In the genomic region with DNA sequence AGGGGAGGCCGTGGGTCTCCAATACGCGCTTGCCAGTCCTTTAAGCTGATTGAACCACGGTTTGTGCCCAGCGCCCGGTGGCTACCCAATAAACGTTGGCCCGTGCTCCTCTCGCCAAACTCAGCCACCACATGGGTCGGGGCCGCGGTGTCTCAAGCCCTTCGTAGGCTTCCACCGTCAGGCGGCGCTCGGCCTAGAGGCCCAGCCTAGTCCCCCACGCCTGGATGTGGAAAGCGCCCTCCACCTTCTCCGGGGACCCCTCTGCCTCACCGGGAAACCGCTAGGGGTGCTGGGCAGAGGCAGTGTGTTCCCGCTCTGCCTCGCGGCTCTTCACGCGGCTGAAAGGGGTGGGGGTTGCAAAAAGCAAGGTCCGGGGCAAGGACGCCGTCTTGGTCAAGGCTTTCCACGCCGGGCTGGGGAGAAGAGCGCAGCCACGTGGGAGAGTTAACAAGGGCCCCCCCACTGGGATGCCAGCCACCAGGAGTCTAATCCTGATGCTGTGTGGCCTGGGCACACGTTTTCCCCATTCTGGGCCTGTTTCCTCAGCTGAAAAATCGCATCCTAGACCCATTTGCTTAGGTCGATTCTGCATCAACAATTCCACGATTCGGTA, we compare ENCODE assay signal across 17 cellular contexts. TPM values are rescaled to one million over a fixed set of nuclear protein-coding genes. Genes with fewer than 3 reads are reported as not detected.
A peak's percentile ranks its signal among the peaks of the same experiment; 100 is the strongest.
DNase-seq lines count a peak whose midpoint lies in the region; ATAC-seq and TF ChIP-seq lines count a peak whose summit lies in the region.
"Had no signal": no experiment of that assay in that cellular context is flagged by ENCODE, and none has a peak within 500 bp of the region (broad histone marks: within the 10 kb centered on the region; RNA-seq: fewer than 3 reads in every experiment).

No MANE protein-coding gene starts in this region.

- peaks cover 48% of the 10 kb centered on the region for H3K27me3 Mint-ChIP-seq in activated CD8-positive, alpha-beta memory T cell treated with anti-CD3 and anti-CD28 coated beads, Interleukin-2, amount 10 ng/mL, durations not matched to agents 7 days and 5 days

- TF ChIP-seq POLR2A in gastrocnemius medialis (IDR thresholded peaks at IDR 0.05): no peak

- H3K4me1 ChIP-seq in left lung (peaks cover 0 to 12% of the 10 kb centered on the region in 2 donors), subcutaneous abdominal adipose tissue (ENCODE audit: control insufficient read depth in 5 of 5, insufficient read depth in 5 of 5, low read length in 5 of 5) (peaks cover 0 to 47% (median 40%) of the 10 kb centered on the region in 5 donors), gastrocnemius medialis (peaks cover 3 to 8% of the 10 kb centered on the region in 2 donors)
- H3K4me1 ChIP-seq: SJSA1 had no signal

- H3K9me3 ChIP-seq in left lung (no peaks in the 10 kb centered on the region), subcutaneous abdominal adipose tissue (ENCODE audit: control insufficient read depth in 5 of 5, low read length in 5 of 5) (no peaks in the 10 kb centered on the region), gastrocnemius medialis (no peaks in the 10 kb centered on the region)
- H3K9me3 ChIP-seq: SJSA1 had no signal

- H3K4me1 Mint-ChIP-seq in activated CD8-positive, alpha-beta memory T cell treated with anti-CD3 and anti-CD28 coated beads, Interleukin-2, amount 10 ng/mL, durations not matched to agents 7 days and 5 days: peaks cover 5% of the 10 kb centered on the region
- H3K4me1 Mint-ChIP-seq: activated CD4-positive, alpha-beta T cell treated with anti-CD3 and anti-CD28 coated beads for 36 hours; stimulated activated effector memory CD8-positive, alpha-beta T cell treated with anti-CD3 and anti-CD28 coated beads, Interleukin-12 subunit alpha, Interleukin-12 subunit beta, amount 100 ng/mL, for 72 hours had no signal

- peak; percentile 30 for ATAC-seq in activated CD8-positive, alpha-beta memory T cell treated with anti-CD3 and anti-CD28 coated beads, Interleukin-2, amount 10 ng/mL, durations not matched to agents 7 days and 5 days
- peak; percentile 10 for ATAC-seq in left lung
- ATAC-seq in gastrocnemius medialis: no peak
- no peak for ATAC-seq in HG02623 (IDR thresholded peaks at IDR 0.05; ENCODE audit: unreplicated experiment)
- ATAC-seq in GM19328 (IDR thresholded peaks at IDR 0.05; ENCODE audit: unreplicated experiment): no peak
- ATAC-seq: activated CD4-positive, alpha-beta T cell treated with anti-CD3 and anti-CD28 coated beads for 36 hours; stimulated activated effector memory CD8-positive, alpha-beta T cell treated with anti-CD3 and anti-CD28 coated beads, Interleukin-12 subunit alpha, Interleukin-12 subunit beta, amount 100 ng/mL, for 72 hours had no signal

- no peak overlapping the region for H3K4me3 Mint-ChIP-seq in activated CD8-positive, alpha-beta memory T cell treated with anti-CD3 and anti-CD28 coated beads, Interleukin-2, amount 10 ng/mL, durations not matched to agents 7 days and 5 days
- H3K4me3 Mint-ChIP-seq: activated CD4-positive, alpha-beta T cell treated with anti-CD3 and anti-CD28 coated beads for 36 hours; stimulated activated effector memory CD8-positive, alpha-beta T cell treated with anti-CD3 and anti-CD28 coated beads, Interleukin-12 subunit alpha, Interleukin-12 subunit beta, amount 100 ng/mL, for 72 hours had no signal

- H3K36me3 ChIP-seq in left lung: no peaks in the 10 kb centered on the region
- H3K36me3 ChIP-seq in subcutaneous abdominal adipose tissue (ENCODE audit: control insufficient read depth in 5 of 5, insufficient read depth in 5 of 5, low read length in 5 of 5): no peaks in the 10 kb centered on the region
- H3K36me3 ChIP-seq in gastrocnemius medialis: no peaks in the 10 kb centered on the region
- H3K36me3 ChIP-seq: SJSA1 had no signal

- no peak for TF ChIP-seq CTCF in left lung (IDR thresholded peaks at IDR 0.05)
- no peak for TF ChIP-seq CTCF in gastrocnemius medialis (IDR thresholded peaks at IDR 0.05 in 4 of 5, conservative IDR thresholded peaks at IDR 0.05 in 1 of 5)

- intact Hi-C loops in left lung (cut with DNase I) (no loop called here), gastrocnemius medialis (cut with DNase I; ENCODE audit: low total_unique reads) (no loop called here)

- H3K4me3 ChIP-seq in left lung (no peak overlapping the region), subcutaneous abdominal adipose tissue (ENCODE audit: low read depth in 1 of 5, low read length in 5 of 5) (peak overlapping the region; percentile 36 to 59 (median 56)), gastrocnemius medialis (peak overlapping the region in 2 of 4 donors; percentile 29 to 40)
- H3K4me3 ChIP-seq: SJSA1 had no signal

- no peaks in the 10 kb centered on the region for H3K9me3 Mint-ChIP-seq in activated CD8-positive, alpha-beta memory T cell treated with anti-CD3 and anti-CD28 coated beads, Interleukin-2, amount 10 ng/mL, durations not matched to agents 7 days and 5 days (ENCODE audit: low read depth)
- H3K9me3 Mint-ChIP-seq: stimulated activated effector memory CD8-positive, alpha-beta T cell treated with anti-CD3 and anti-CD28 coated beads, Interleukin-12 subunit alpha, Interleukin-12 subunit beta, amount 100 ng/mL, for 72 hours had no signal

- H3K27me3 ChIP-seq in left lung (peaks cover 26 to 58% of the 10 kb centered on the region in 2 donors), subcutaneous abdominal adipose tissue (ENCODE audit: control insufficient read depth in 5 of 5, insufficient read depth in 4 of 5, low read length in 5 of 5) (peaks cover 0 to 16% (median 0%) of the 10 kb centered on the region in 5 donors), gastrocnemius medialis (peaks cover 24 to 52% (median 43%) of the 10 kb centered on the region in 3 donors)

- H3K27ac ChIP-seq in left lung (no peak overlapping the region), subcutaneous abdominal adipose tissue (ENCODE audit: low read depth, low read length) (peak overlapping the region; percentile 46), gastrocnemius medialis (no peak overlapping the region)
- H3K27ac ChIP-seq: SJSA1 had no signal

- H3K36me3 Mint-ChIP-seq in activated CD8-positive, alpha-beta memory T cell treated with anti-CD3 and anti-CD28 coated beads, Interleukin-2, amount 10 ng/mL, durations not matched to agents 7 days and 5 days: no peaks in the 10 kb centered on the region
- H3K36me3 Mint-ChIP-seq: stimulated activated effector memory CD8-positive, alpha-beta T cell treated with anti-CD3 and anti-CD28 coated beads, Interleukin-12 subunit alpha, Interleukin-12 subunit beta, amount 100 ng/mL, for 72 hours had no signal

- no peak overlapping the region for H3K27ac Mint-ChIP-seq in activated CD8-positive, alpha-beta memory T cell treated with anti-CD3 and anti-CD28 coated beads, Interleukin-2, amount 10 ng/mL, durations not matched to agents 7 days and 5 days
- H3K27ac Mint-ChIP-seq: activated CD4-positive, alpha-beta T cell treated with anti-CD3 and anti-CD28 coated beads for 36 hours; stimulated activated effector memory CD8-positive, alpha-beta T cell treated with anti-CD3 and anti-CD28 coated beads, Interleukin-12 subunit alpha, Interleukin-12 subunit beta, amount 100 ng/mL, for 72 hours had no signal

- no peak for DNase-seq in activated CD8-positive, alpha-beta memory T cell treated with anti-CD3 and anti-CD28 coated beads, Interleukin-2, amount 10 ng/mL, durations not matched to agents 7 days and 5 days
- DNase-seq in activated CD8-positive, alpha-beta memory T cell treated with anti-CD3 and anti-CD28 coated beads, Interleukin-2, amount 50 U/mL, for 4 hours: no peak
- DNase-seq in dermis blood vessel endothelial cell (peak; percentile 15), left lung (peak in 1 of 2 donors; percentile 80), gastrocnemius medialis (no peak)
- DNase-seq: activated CD4-positive, alpha-beta T cell treated with anti-CD3 and anti-CD28 coated beads for 36 hours; activated effector memory CD4-positive, alpha-beta T cell treated with anti-CD3 and anti-CD28 coated beads, Interleukin-2, amount 50 U/mL, for 16 hours; hippocampal formation; NCI-H1105 treated with DMSO at 0.1 percent for 48 hours; stimulated activated CD4-positive, alpha-beta T cell treated with anti-CD3 and anti-CD28 coated beads, Interleukin-15, amount 100 ng/mL, for 24 hours had no signal

- in situ Hi-C loops in gastrocnemius medialis (cut with MboI; ENCODE audit: low sequenced_read_pairs in 4 of 4): no loop called here

- CTCF ChIA-PET in activated CD8-positive, alpha-beta memory T cell treated with anti-CD3 and anti-CD28 coated beads, Interleukin-2, amount 10 ng/mL, durations not matched to agents 7 days and 5 days (lab: Charles Lee): no interaction called here

- H3K9ac ChIP-seq in subcutaneous abdominal adipose tissue (ENCODE audit: low read length in 5 of 5): peak overlapping the region in 2 of 5 donors; percentile 1 to 27

RNA-seq across cellular contexts. Expression of a gene that starts 29.8 kb away (rescaled TPM):
- total RNA-seq in activated CD8-positive, alpha-beta memory T cell treated with anti-CD3 and anti-CD28 coated beads, Interleukin-2, amount 10 ng/mL, durations not matched to agents 7 days and 5 days: not detected
- total RNA-seq in dermis blood vessel endothelial cell (not detected in 2 replicates), left lung (under 1 TPM; 0.15 to 0.16 TPM), gastrocnemius medialis (under 1 TPM in 2 of 4 donors, not detected in 2; 0.11 to 0.46 TPM)
- total RNA-seq: A172; activated CD4-positive, alpha-beta T cell treated with anti-CD3 and anti-CD28 coated beads for 36 hours; myocyte; SJSA1 had no signal

Comparison
In these comparisons a context has a peak if more than half of its experiments do, and no peak if none do; other contexts are left out.
1. ATAC-seq: peak in activated CD8-positive, alpha-beta memory T cell treated with anti-CD3 and anti-CD28 coated beads, Interleukin-2, amount 10 ng/mL, durations not matched to agents 7 days and 5 days (single experiment) and left lung (single experiment); none in gastrocnemius medialis (0 of 2), HG02623 (single experiment) and GM19328 (single experiment).
2. H3K4me3 ChIP-seq: peak in subcutaneous abdominal adipose tissue (5 of 5); none in left lung (0 of 2).